In the genomic region with DNA sequence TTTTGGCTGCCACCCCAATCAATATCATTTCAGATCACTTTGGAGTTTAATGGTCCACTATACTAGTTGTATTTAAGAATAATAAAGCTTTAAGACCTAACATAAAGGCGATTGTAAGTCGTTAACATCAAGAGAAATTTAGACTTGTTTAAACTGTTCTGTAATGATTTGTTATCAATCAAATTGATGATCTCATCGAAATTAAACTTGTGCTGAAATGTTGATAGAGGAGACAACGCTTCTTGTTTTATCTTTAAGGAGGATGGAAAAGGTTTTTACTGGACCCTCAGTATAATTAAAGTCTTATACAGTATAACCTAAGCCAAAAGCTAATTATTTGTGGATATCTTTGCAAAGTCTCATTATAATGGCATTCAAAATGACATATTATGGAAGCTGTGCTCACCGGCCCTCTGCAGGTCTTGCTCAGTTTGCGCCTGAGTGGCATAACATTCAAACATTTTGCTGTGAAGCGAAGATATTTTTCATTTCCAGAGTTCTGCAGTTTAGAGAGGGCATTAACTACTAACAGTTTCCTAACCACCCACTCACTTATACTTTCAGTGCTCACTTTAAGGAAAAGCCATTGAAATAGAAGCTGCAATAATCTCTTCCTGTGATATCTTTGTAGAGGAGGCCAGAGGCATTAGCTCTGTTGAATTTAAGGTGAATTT, we compare ENCODE assay signal across 1 cellular context.
TF ChIP-seq lines count a peak whose summit lies in the region.

No MANE protein-coding gene starts in this region.

TF ChIP-seq in HepG2, 621 proteins besides CTCF, POLR2A, EP300 and RAD21 (continued from another document):
- TF ChIP-seq, protein P1, sequence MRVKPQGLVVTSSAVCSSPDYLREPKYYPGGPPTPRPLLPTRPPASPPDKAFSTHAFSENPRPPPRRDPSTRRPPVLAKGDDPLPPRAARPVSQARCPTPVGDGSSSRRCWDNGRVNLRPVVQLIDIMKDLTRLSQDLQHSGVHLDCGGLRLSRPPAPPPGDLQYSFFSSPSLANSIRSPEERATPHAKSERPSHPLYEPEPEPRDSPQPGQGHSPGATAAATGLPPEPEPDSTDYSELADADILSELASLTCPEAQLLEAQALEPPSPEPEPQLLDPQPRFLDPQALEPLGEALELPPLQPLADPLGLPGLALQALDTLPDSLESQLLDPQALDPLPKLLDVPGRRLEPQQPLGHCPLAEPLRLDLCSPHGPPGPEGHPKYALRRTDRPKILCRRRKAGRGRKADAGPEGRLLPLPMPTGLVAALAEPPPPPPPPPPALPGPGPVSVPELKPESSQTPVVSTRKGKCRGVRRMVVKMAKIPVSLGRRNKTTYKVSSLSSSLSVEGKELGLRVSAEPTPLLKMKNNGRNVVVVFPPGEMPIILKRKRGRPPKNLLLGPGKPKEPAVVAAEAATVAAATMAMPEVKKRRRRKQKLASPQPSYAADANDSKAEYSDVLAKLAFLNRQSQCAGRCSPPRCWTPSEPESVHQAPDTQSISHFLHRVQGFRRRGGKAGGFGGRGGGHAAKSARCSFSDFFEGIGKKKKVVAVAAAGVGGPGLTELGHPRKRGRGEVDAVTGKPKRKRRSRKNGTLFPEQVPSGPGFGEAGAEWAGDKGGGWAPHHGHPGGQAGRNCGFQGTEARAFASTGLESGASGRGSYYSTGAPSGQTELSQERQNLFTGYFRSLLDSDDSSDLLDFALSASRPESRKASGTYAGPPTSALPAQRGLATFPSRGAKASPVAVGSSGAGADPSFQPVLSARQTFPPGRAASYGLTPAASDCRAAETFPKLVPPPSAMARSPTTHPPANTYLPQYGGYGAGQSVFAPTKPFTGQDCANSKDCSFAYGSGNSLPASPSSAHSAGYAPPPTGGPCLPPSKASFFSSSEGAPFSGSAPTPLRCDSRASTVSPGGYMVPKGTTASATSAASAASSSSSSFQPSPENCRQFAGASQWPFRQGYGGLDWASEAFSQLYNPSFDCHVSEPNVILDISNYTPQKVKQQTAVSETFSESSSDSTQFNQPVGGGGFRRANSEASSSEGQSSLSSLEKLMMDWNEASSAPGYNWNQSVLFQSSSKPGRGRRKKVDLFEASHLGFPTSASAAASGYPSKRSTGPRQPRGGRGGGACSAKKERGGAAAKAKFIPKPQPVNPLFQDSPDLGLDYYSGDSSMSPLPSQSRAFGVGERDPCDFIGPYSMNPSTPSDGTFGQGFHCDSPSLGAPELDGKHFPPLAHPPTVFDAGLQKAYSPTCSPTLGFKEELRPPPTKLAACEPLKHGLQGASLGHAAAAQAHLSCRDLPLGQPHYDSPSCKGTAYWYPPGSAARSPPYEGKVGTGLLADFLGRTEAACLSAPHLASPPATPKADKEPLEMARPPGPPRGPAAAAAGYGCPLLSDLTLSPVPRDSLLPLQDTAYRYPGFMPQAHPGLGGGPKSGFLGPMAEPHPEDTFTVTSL (CRISPR knock-in tag; IDR thresholded peaks at IDR 0.05; ENCODE audit: borderline replicate concordance): no peak
- no peak for TF ChIP-seq FOSL2 (CRISPR knock-in tag; IDR thresholded peaks at IDR 0.05)
- TF ChIP-seq, protein P2, sequence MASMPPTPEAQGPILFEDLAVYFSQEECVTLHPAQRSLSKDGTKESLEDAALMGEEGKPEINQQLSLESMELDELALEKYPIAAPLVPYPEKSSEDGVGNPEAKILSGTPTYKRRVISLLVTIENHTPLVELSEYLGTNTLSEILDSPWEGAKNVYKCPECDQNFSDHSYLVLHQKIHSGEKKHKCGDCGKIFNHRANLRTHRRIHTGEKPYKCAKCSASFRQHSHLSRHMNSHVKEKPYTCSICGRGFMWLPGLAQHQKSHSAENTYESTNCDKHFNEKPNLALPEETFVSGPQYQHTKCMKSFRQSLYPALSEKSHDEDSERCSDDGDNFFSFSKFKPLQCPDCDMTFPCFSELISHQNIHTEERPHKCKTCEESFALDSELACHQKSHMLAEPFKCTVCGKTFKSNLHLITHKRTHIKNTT (CRISPR knock-in tag; IDR thresholded peaks at IDR 0.05): no peak
- 0 out of 2 replicates have a peak, but pooled peaks have one; percentile 23 for TF ChIP-seq THYN1 (CRISPR knock-in tag; IDR thresholded peaks at IDR 0.05; ENCODE audit: borderline replicate concordance, low read depth)
- TF ChIP-seq PHB2 (IDR thresholded peaks at IDR 0.05; ENCODE audit: partially characterized antibody): no peak
- no peak for TF ChIP-seq MEIS1 (CRISPR knock-in tag; IDR thresholded peaks at IDR 0.05; ENCODE audit: borderline replicate concordance)
- no peak for TF ChIP-seq KLF13 (CRISPR knock-in tag; IDR thresholded peaks at IDR 0.05)
- TF ChIP-seq, protein P3, sequence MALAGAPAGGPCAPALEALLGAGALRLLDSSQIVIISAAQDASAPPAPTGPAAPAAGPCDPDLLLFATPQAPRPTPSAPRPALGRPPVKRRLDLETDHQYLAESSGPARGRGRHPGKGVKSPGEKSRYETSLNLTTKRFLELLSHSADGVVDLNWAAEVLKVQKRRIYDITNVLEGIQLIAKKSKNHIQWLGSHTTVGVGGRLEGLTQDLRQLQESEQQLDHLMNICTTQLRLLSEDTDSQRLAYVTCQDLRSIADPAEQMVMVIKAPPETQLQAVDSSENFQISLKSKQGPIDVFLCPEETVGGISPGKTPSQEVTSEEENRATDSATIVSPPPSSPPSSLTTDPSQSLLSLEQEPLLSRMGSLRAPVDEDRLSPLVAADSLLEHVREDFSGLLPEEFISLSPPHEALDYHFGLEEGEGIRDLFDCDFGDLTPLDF (CRISPR knock-in tag; IDR thresholded peaks at IDR 0.05): no peak
- no peak for TF ChIP-seq IRX3 (CRISPR knock-in tag; IDR thresholded peaks at IDR 0.05; ENCODE audit: borderline replicate concordance, low read depth)
- TF ChIP-seq MAFF (IDR thresholded peaks at IDR 0.05; ENCODE audit: low read depth, low read length): peak; percentile 83; the same call in 1 of the 2 replicates
- 0 out of 2 replicates have a peak, but pooled peaks have one; percentile 56 for TF ChIP-seq ELF4 (CRISPR knock-in tag; IDR thresholded peaks at IDR 0.05; ENCODE audit: borderline replicate concordance)
- 0 out of 2 replicates have a peak, but pooled peaks have one; percentile 11 for TF ChIP-seq NAIF1 (CRISPR knock-in tag; IDR thresholded peaks at IDR 0.05; ENCODE audit: borderline replicate concordance)
- no peak for TF ChIP-seq GFI1 (CRISPR knock-in tag; IDR thresholded peaks at IDR 0.05; ENCODE audit: borderline replicate concordance)
- TF ChIP-seq ZNF382 (CRISPR knock-in tag; IDR thresholded peaks at IDR 0.05; ENCODE audit: borderline replicate concordance): 0 out of 2 replicates have a peak, but pooled peaks have one; percentile 22
- TF ChIP-seq, protein P4, sequence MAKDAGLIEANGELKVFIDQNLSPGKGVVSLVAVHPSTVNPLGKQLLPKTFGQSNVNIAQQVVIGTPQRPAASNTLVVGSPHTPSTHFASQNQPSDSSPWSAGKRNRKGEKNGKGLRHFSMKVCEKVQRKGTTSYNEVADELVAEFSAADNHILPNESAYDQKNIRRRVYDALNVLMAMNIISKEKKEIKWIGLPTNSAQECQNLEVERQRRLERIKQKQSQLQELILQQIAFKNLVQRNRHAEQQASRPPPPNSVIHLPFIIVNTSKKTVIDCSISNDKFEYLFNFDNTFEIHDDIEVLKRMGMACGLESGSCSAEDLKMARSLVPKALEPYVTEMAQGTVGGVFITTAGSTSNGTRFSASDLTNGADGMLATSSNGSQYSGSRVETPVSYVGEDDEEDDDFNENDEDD (CRISPR knock-in tag; IDR thresholded peaks at IDR 0.05; ENCODE audit: borderline replicate concordance): no peak
- TF ChIP-seq GZF1 (CRISPR knock-in tag; IDR thresholded peaks at IDR 0.05): 0 out of 2 replicates have a peak, but pooled peaks have one; percentile 52
- TF ChIP-seq SAP130 (CRISPR knock-in tag; IDR thresholded peaks at IDR 0.05; ENCODE audit: low read depth): peak; percentile 46; the same call in 1 of the 2 replicates
- TF ChIP-seq NR2F2 (IDR thresholded peaks at IDR 0.05; ENCODE audit: borderline replicate concordance, low read depth): no peak
- peak; percentile 70 for TF ChIP-seq ATF7 (IDR thresholded peaks at IDR 0.05)
- no peak for TF ChIP-seq ATF7 (CRISPR knock-in tag; IDR thresholded peaks at IDR 0.05)
- no peak for TF ChIP-seq ZNF124 (CRISPR knock-in tag; IDR thresholded peaks at IDR 0.05)
- no peak for TF ChIP-seq ATAD3A (CRISPR knock-in tag; IDR thresholded peaks at IDR 0.05)
- no peak for TF ChIP-seq ZSCAN25 (CRISPR knock-in tag; IDR thresholded peaks at IDR 0.05)
- peak; percentile 89 to 92 for TF ChIP-seq MAFK (conservative IDR thresholded peaks at IDR 0.05 in 1 of 2, IDR thresholded peaks at IDR 0.05 in 1 of 2; ENCODE audit: low read length in 2 of 2)
- TF ChIP-seq ZNF678 (CRISPR knock-in tag; IDR thresholded peaks at IDR 0.05): no peak
- TF ChIP-seq KAT7 (CRISPR knock-in tag; IDR thresholded peaks at IDR 0.05; ENCODE audit: borderline replicate concordance): no peak
- no peak for TF ChIP-seq ZNF777 (CRISPR knock-in tag; IDR thresholded peaks at IDR 0.05)
- TF ChIP-seq NFYB (CRISPR knock-in tag; IDR thresholded peaks at IDR 0.05): no peak
- TF ChIP-seq, protein P5, sequence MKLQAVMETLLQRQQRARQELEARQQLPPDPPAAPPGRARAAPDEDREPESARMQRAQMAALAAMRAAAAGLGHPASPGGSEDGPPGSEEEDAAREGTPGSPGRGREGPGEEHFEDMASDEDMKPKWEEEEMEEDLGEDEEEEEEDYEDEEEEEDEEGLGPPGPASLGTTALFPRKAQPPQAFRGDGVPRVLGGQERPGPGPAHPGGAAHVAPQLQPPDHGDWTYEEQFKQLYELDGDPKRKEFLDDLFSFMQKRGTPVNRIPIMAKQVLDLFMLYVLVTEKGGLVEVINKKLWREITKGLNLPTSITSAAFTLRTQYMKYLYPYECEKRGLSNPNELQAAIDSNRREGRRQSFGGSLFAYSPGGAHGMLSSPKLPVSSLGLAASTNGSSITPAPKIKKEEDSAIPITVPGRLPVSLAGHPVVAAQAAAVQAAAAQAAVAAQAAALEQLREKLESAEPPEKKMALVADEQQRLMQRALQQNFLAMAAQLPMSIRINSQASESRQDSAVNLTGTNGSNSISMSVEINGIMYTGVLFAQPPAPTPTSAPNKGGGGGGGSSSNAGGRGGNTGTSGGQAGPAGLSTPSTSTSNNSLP (IDR thresholded peaks at IDR 0.05; ENCODE audit: low read depth, low read length): peak; percentile 12; the same call in 1 of the 2 replicates
- no peak for TF ChIP-seq ZSCAN12 (CRISPR knock-in tag; IDR thresholded peaks at IDR 0.05)
- TF ChIP-seq, protein P6, sequence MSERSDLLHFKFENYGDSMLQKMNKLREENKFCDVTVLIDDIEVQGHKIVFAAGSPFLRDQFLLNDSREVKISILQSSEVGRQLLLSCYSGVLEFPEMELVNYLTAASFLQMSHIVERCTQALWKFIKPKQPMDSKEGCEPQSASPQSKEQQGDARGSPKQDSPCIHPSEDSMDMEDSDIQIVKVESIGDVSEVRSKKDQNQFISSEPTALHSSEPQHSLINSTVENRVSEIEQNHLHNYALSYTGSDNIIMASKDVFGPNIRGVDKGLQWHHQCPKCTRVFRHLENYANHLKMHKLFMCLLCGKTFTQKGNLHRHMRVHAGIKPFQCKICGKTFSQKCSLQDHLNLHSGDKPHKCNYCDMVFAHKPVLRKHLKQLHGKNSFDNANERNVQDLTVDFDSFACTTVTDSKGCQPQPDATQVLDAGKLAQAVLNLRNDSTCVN (CRISPR knock-in tag; IDR thresholded peaks at IDR 0.05; ENCODE audit: borderline replicate concordance): no peak
- no peak for TF ChIP-seq TGIF2 (CRISPR knock-in tag; IDR thresholded peaks at IDR 0.05)
- no peak for TF ChIP-seq SIX4 (CRISPR knock-in tag; IDR thresholded peaks at IDR 0.05)
- TF ChIP-seq PLRG1 (conservative IDR thresholded peaks at IDR 0.05): no peak
- peak; percentile 41; the same call in 1 of the 2 replicates for TF ChIP-seq SMC3 (IDR thresholded peaks at IDR 0.05; ENCODE audit: low read length)
- no peak for TF ChIP-seq ZNF431 (CRISPR knock-in tag; IDR thresholded peaks at IDR 0.05; ENCODE audit: borderline replicate concordance, low read depth)
- TF ChIP-seq RORA (CRISPR knock-in tag; IDR thresholded peaks at IDR 0.05): no peak
- TF ChIP-seq SATB2 (CRISPR knock-in tag; IDR thresholded peaks at IDR 0.05): 0 out of 2 replicates have a peak, but pooled peaks have one; percentile 1
- TF ChIP-seq, protein P7, sequence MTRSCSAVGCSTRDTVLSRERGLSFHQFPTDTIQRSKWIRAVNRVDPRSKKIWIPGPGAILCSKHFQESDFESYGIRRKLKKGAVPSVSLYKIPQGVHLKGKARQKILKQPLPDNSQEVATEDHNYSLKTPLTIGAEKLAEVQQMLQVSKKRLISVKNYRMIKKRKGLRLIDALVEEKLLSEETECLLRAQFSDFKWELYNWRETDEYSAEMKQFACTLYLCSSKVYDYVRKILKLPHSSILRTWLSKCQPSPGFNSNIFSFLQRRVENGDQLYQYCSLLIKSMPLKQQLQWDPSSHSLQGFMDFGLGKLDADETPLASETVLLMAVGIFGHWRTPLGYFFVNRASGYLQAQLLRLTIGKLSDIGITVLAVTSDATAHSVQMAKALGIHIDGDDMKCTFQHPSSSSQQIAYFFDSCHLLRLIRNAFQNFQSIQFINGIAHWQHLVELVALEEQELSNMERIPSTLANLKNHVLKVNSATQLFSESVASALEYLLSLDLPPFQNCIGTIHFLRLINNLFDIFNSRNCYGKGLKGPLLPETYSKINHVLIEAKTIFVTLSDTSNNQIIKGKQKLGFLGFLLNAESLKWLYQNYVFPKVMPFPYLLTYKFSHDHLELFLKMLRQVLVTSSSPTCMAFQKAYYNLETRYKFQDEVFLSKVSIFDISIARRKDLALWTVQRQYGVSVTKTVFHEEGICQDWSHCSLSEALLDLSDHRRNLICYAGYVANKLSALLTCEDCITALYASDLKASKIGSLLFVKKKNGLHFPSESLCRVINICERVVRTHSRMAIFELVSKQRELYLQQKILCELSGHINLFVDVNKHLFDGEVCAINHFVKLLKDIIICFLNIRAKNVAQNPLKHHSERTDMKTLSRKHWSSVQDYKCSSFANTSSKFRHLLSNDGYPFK (CRISPR knock-in tag; IDR thresholded peaks at IDR 0.05; ENCODE audit: borderline replicate concordance): no peak
